ENCODE assay signal across 18 cellular contexts in the genomic region with DNA sequence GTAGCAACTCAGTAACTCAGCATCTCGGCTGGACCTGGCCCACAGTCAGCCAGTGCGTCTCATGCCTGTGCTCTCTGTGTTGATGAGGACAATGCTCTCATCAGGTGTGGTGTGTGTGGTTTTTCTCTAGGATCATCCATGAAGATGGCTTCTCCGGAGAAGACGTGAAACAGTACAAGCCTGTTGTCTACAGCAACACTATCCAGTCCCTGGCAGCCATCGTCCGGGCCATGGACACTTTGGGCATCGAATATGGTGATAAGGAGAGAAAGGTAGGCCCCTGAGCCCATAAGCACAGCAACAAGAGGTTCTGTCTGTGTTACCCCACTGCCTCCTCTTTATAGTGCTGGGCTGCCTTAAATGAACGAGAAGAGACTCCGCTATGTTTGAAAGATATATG.
DNase-seq lines count a peak whose midpoint lies in the region; ATAC-seq and TF ChIP-seq lines count a peak whose summit lies in the region.
"Had no signal": no experiment of that assay in that cellular context is flagged by ENCODE, and none has a peak within 500 bp of the region (broad histone marks: within the 10 kb centered on the region; RNA-seq: fewer than 3 reads in every experiment).

No MANE protein-coding gene starts in this region.

- ATAC-seq in heart right ventricle = no peak
- ATAC-seq: A549 had no signal

- no peak overlapping the region for H3K14ac ChIP-seq in trophoblast cell (ENCODE audit: low read length)

- H4K91ac ChIP-seq in trophoblast cell (ENCODE audit: low read depth, low read length) = no peak overlapping the region

- H4K8ac ChIP-seq in trophoblast cell (ENCODE audit: low read depth, low read length) = no peak overlapping the region

- no peak overlapping the region for H2BK120ac ChIP-seq in trophoblast cell (ENCODE audit: insufficient read depth, low read length, poor library complexity)

- H3K18ac ChIP-seq in trophoblast cell (ENCODE audit: low read length) = no peak overlapping the region

- H3K27ac ChIP-seq in angular gyrus (ENCODE audit: low read depth, low read length) = peak overlapping the region; percentile 23
- peak overlapping the region in 54 of 59 donors; percentile 34 to 100 (median 84) for H3K27ac ChIP-seq in dorsolateral prefrontal cortex
- no peak overlapping the region for H3K27ac ChIP-seq in trophoblast cell (ENCODE audit: low read depth, low read length)
- peak overlapping the region; percentile 71 for H3K27ac ChIP-seq in stomach smooth muscle (ENCODE audit: low read length)
- H3K27ac ChIP-seq in testis = no peak overlapping the region
- no peak overlapping the region for H3K27ac ChIP-seq in heart right ventricle
- H3K27ac ChIP-seq: 22Rv1, A549, BLaER1, HL-60 had no signal

- H3K9me3 ChIP-seq in trophoblast cell (ENCODE audit: insufficient read depth, low read depth, low read length) = peaks cover 4% of the 10 kb centered on the region
- peaks cover 0 to 3% of the 10 kb centered on the region in 2 donors for H3K9me3 ChIP-seq in stomach smooth muscle (ENCODE audit: control insufficient read depth in 2 of 2, low read length in 2 of 2)
- no peaks in the 10 kb centered on the region for H3K9me3 ChIP-seq in testis
- peaks cover 0 to 5% (median 0%) of the 10 kb centered on the region in 11 donors for H3K9me3 ChIP-seq in heart right ventricle

- WGBS in trophoblast cell (ENCODE audit: extremely low coverage, insufficient coverage, insufficient read length) = no CpG with 5 or more reads among the region's 9 CpGs
- WGBS in testis, 2 donors = 90 to 94% methylated on average over 9 of the region's 9 CpGs
- WGBS in heart right ventricle, 2 donors = 93 to 96% methylated on average over 9 of the region's 9 CpGs

- H2BK12ac ChIP-seq in trophoblast cell (ENCODE audit: low read length) = no peak overlapping the region

- H3K27me3 ChIP-seq in dorsolateral prefrontal cortex (no peaks in the 10 kb centered on the region), trophoblast cell (ENCODE audit: insufficient read depth, low read length) (no peaks in the 10 kb centered on the region), stomach smooth muscle (ENCODE audit: control insufficient read depth in 1 of 2, insufficient read depth in 2 of 2, low read length in 2 of 2) (no peaks in the 10 kb centered on the region), testis (no peaks in the 10 kb centered on the region), heart right ventricle (no peaks in the 10 kb centered on the region), H7 (ENCODE audit: control insufficient read depth, insufficient read depth, low read length) (no peaks in the 10 kb centered on the region)
- H3K27me3 ChIP-seq: BLaER1 had no signal

- DNase-seq in dorsolateral prefrontal cortex = peak in 2 of 10 donors; percentile 0 to 24
- no peak for DNase-seq in trophoblast cell
- no peak for DNase-seq in testis
- DNase-seq in heart right ventricle = no peak
- DNase-seq in AML-193 (lab: John Stamatoyannopoulos, UW) = no peak
- no peak for DNase-seq in H7
- DNase-seq: CD4-positive, alpha-beta memory T cell; DMS153; DMS79; GDM1; GOT3; H9 had no signal

- no peaks in the 10 kb centered on the region for H3K79me2 ChIP-seq in trophoblast cell (ENCODE audit: control insufficient read depth, insufficient read depth, low read length, poor library complexity)

- no peaks in the 10 kb centered on the region for H3K36me3 ChIP-seq in trophoblast cell (ENCODE audit: control insufficient read depth in 1 of 2, insufficient read depth in 2 of 2, low read length in 2 of 2)
- peaks cover 0 to 12% of the 10 kb centered on the region in 2 donors for H3K36me3 ChIP-seq in stomach smooth muscle (ENCODE audit: control insufficient read depth in 2 of 2, insufficient read depth in 2 of 2, low read length in 2 of 2)
- H3K36me3 ChIP-seq in testis (ENCODE audit: low read depth, missing control alignments) = no peaks in the 10 kb centered on the region
- no peaks in the 10 kb centered on the region for H3K36me3 ChIP-seq in heart right ventricle
- H3K36me3 ChIP-seq in H7 (replicated peaks; ENCODE audit: control insufficient read depth, insufficient read depth, low read length) = no peaks in the 10 kb centered on the region
- H3K36me3 ChIP-seq: BLaER1 had no signal

- no peak overlapping the region for H3K9ac ChIP-seq in trophoblast cell (ENCODE audit: low read length)
- H3K9ac ChIP-seq in stomach smooth muscle (ENCODE audit: low read length in 2 of 2) = no peak overlapping the region
- H3K9ac ChIP-seq: BLaER1 had no signal

- no peak for TF ChIP-seq CTCF in dorsolateral prefrontal cortex (IDR thresholded peaks at IDR 0.05 in 54 of 56, conservative IDR thresholded peaks at IDR 0.05 in 2 of 56; ENCODE audit: low read depth in 1 of 56, partially characterized antibody in 56 of 56)
- TF ChIP-seq CTCF in testis (IDR thresholded peaks at IDR 0.05) = no peak
- no peak for TF ChIP-seq CTCF in heart right ventricle (IDR thresholded peaks at IDR 0.05)

- peaks cover 7 to 10% of the 10 kb centered on the region in 2 experiments for H3K4me1 ChIP-seq in trophoblast cell (ENCODE audit: control insufficient read depth in 1 of 2, insufficient read depth in 2 of 2, low read length in 2 of 2)
- H3K4me1 ChIP-seq in stomach smooth muscle (ENCODE audit: control insufficient read depth, insufficient read depth, low read length) = peaks cover 29% of the 10 kb centered on the region
- H3K4me1 ChIP-seq in testis = no peaks in the 10 kb centered on the region
- peaks cover 0 to 20% (median 7%) of the 10 kb centered on the region in 9 donors for H3K4me1 ChIP-seq in heart right ventricle
- H3K4me1 ChIP-seq: A549 had no signal

- no peak overlapping the region for H3K23ac ChIP-seq in trophoblast cell (ENCODE audit: low read length)

- H3K79me1 ChIP-seq in trophoblast cell (ENCODE audit: low read length) = no peaks in the 10 kb centered on the region

- H2AFZ ChIP-seq in trophoblast cell (ENCODE audit: insufficient read depth, low read length, poor library complexity) = no peak overlapping the region

- no peak overlapping the region for H3K4me3 ChIP-seq in dorsolateral prefrontal cortex
- H3K4me3 ChIP-seq in trophoblast cell (ENCODE audit: low read depth, low read length) = peak overlapping the region; percentile 18
- H3K4me3 ChIP-seq in stomach smooth muscle (ENCODE audit: low read length in 2 of 2) = no peak overlapping the region
- no peak overlapping the region for H3K4me3 ChIP-seq in testis
- H3K4me3 ChIP-seq in heart right ventricle = no peak overlapping the region
- no peak overlapping the region for H3K4me3 ChIP-seq in H7 (ENCODE audit: insufficient read depth, low read depth, low read length)
- H3K4me3 ChIP-seq: A549, BLaER1 had no signal

- intact Hi-C loops in dorsolateral prefrontal cortex (cut with DNase I) = no loop called here
- intact Hi-C loops in testis (cut with DNase I; ENCODE audit: low total_unique reads) = no loop called here
- intact Hi-C loops in heart right ventricle (cut with DNase I) = loop anchor here in 1 of 10 donors (10.0 kb wide), 1 partner anchor 171 kb away; no protein-coding TSS in a partner anchor

- H4K12ac ChIP-seq in trophoblast cell (ENCODE audit: low read depth, low read length) = no peak overlapping the region

- H3K4me2 ChIP-seq in trophoblast cell (ENCODE audit: low read length) = no peak overlapping the region
- H3K4me2 ChIP-seq: A549, BLaER1 had no signal

- no peak overlapping the region for H3K4ac ChIP-seq in trophoblast cell (ENCODE audit: low read depth, low read length)

- H2AK5ac ChIP-seq in trophoblast cell (ENCODE audit: low read length) = no peak overlapping the region

- no peak for TF ChIP-seq POLR2A in testis (IDR thresholded peaks at IDR 0.05)

- H2BK5ac ChIP-seq in trophoblast cell (ENCODE audit: low read depth, low read length, poor library complexity) = no peak overlapping the region

Comparison
In these comparisons a context has a peak if more than half of its experiments do, and no peak if none do; other contexts are left out.
1. H3K27ac ChIP-seq: peak in angular gyrus (single experiment), dorsolateral prefrontal cortex (54 of 59) and stomach smooth muscle (single experiment); none in trophoblast cell (single experiment), testis (0 of 2) and heart right ventricle (0 of 10).